8 cellular contexts compared by ENCODE assay signal in genomic region chr20:50731930-50732690, GRCh38. TPM values are rescaled to one million over a fixed set of nuclear protein-coding genes. Genes with fewer than 3 reads are reported as not detected.
A peak's percentile ranks its signal among the peaks of the same experiment; 100 is the strongest.
DNase-seq lines count a peak whose midpoint lies in the region; ATAC-seq and TF ChIP-seq lines count a peak whose summit lies in the region.

No MANE protein-coding gene starts in this region.

- no peak overlapping the region; the same call in 1 of the 2 replicates for H2BK20ac ChIP-seq in IMR-90 (ENCODE audit: low read depth, low read length)

- H3K9me3 ChIP-seq in IMR-90 (ENCODE audit: control insufficient read depth, insufficient read depth, low read length) (no peaks in the 10 kb centered on the region), suprapubic skin (no peaks in the 10 kb centered on the region)

- H3K27me3 Mint-ChIP-seq in CD14-positive monocyte (ENCODE audit: low read depth in 3 of 3), result peaks cover 3 to 29% (median 11%) of the 10 kb centered on the region in 3 donors
- H3K27me3 Mint-ChIP-seq in activated T-helper 2 cell treated with anti-CD3 and anti-CD28 coated beads, Interferon-gamma antibody, Interleukin-2, Interleukin-4, amounts not matched to agents 10 μg/mL and 5 μg/mL and 100 μg/mL, durations not matched to agents 14 hours and 24 hours and 36 hours (ENCODE audit: low read depth), result no peaks in the 10 kb centered on the region

- BruUV-seq in IMR-90 (replicated peaks; lab: Mats Ljungman, UMichigan), result no TSS peak

- TF ChIP-seq POLR2A in IMR-90 (IDR thresholded peaks at IDR 0.05; ENCODE audit: low read depth, low read length), result no peak
- no peak for TF ChIP-seq POLR2A in suprapubic skin (IDR thresholded peaks at IDR 0.05)

- DNase-seq in CD14-positive monocyte (ENCODE audit: low spot score) (no peak), IMR-90 (no peak), kidney tubule cell (ENCODE audit: low spot score) (peak; percentile 67), suprapubic skin (ENCODE audit: low spot score in 2 of 2) (no peak)
- DNase-seq in activated T-helper 2 cell treated with anti-CD3 and anti-CD28 coated beads, Interferon-gamma antibody, Interleukin-2, Interleukin-4, amounts not matched to agents 10 μg/mL and 5 μg/mL and 100 μg/mL, durations not matched to agents 14 hours and 24 hours and 36 hours (ENCODE audit: low spot score), result no peak
- DNase-seq in activated CD4-positive, alpha-beta T cell treated with anti-CD3 and anti-CD28 coated beads, Interleukin-2, amount 50 U/mL, for 4 hours, result no peak

- no peak for TF ChIP-seq RAD21 in IMR-90 (IDR thresholded peaks at IDR 0.05; ENCODE audit: low read length)

- no peak overlapping the region for H2AK9ac ChIP-seq in IMR-90 (replicated peaks; ENCODE audit: low read depth, low read length, poor library complexity)

- ATAC-seq in IMR-90 (ENCODE audit: low read depth), result no peak
- no peak for ATAC-seq in GM21390 (IDR thresholded peaks at IDR 0.05; ENCODE audit: unreplicated experiment)
- ATAC-seq in HG03095 (IDR thresholded peaks at IDR 0.05; ENCODE audit: unreplicated experiment), result no peak

- intact Hi-C loops in CD14-positive monocyte (cut with micrococcal nuclease), result no loop called here
- intact Hi-C loops in IMR-90 (cut with micrococcal nuclease), result loop anchor here (2.0 to 5.0 kb wide), 2 partner anchors 41 to 85 kb away; partner anchors contain the start of gene RIPOR3
- intact Hi-C loops in activated T-helper 2 cell treated with anti-CD3 and anti-CD28 coated beads, Interferon-gamma antibody, Interleukin-2, Interleukin-4, amounts not matched to agents 10 μg/mL and 5 μg/mL and 100 μg/mL, durations not matched to agents 14 hours and 24 hours and 36 hours (cut with micrococcal nuclease), result loop anchor here (1.0 to 10.0 kb wide), 3 partner anchors 15 to 247 kb away; partner anchors contain the start of gene ADNP

- H3K4me1 Mint-ChIP-seq in CD14-positive monocyte, result peaks cover 14% of the 10 kb centered on the region
- peaks cover 25% of the 10 kb centered on the region for H3K4me1 Mint-ChIP-seq in activated T-helper 2 cell treated with anti-CD3 and anti-CD28 coated beads, Interferon-gamma antibody, Interleukin-2, Interleukin-4, amounts not matched to agents 10 μg/mL and 5 μg/mL and 100 μg/mL, durations not matched to agents 14 hours and 24 hours and 36 hours (ENCODE audit: low read depth)

- H3K9me3 Mint-ChIP-seq in CD14-positive monocyte, result peaks cover 0 to 3% (median 0%) of the 10 kb centered on the region in 7 donors
- no peaks in the 10 kb centered on the region for H3K9me3 Mint-ChIP-seq in activated T-helper 2 cell treated with anti-CD3 and anti-CD28 coated beads, Interferon-gamma antibody, Interleukin-2, Interleukin-4, amounts not matched to agents 10 μg/mL and 5 μg/mL and 100 μg/mL, durations not matched to agents 14 hours and 24 hours and 36 hours

- no peak overlapping the region for H3K18ac ChIP-seq in IMR-90 (ENCODE audit: low read depth, low read length)

- dilution Hi-C loops in IMR-90 (cut with HindIII; ENCODE audit: low sequenced_read_pairs, unreplicated experiment), result no loop called here

- H3K36me3 ChIP-seq in IMR-90 (ENCODE audit: control insufficient read depth, insufficient read depth, low read length) (no peaks in the 10 kb centered on the region), suprapubic skin (no peaks in the 10 kb centered on the region)

- peak overlapping the region; percentile 21; the same call in 1 of the 2 replicates for H3K9ac ChIP-seq in IMR-90 (ENCODE audit: low read depth, low read length)

- peak overlapping the region; percentile 80 for H3K4me3 ChIP-seq in IMR-90 (ENCODE audit: insufficient read depth, low read depth, low read length)
- peak overlapping the region; percentile 94 for H3K4me3 ChIP-seq in suprapubic skin

- no peak overlapping the region for H3K4ac ChIP-seq in IMR-90 (ENCODE audit: low read depth, low read length)

- H3K4me2 ChIP-seq in IMR-90 (ENCODE audit: low read depth, low read length), result peak overlapping the region; percentile 82

- no peak for TF ChIP-seq EP300 in suprapubic skin (IDR thresholded peaks at IDR 0.05)

- CTCF ChIA-PET in IMR-90 (lab: Yijun Ruan, JAX), result interaction anchor here (1.3 kb wide), 1 partner anchor 56 kb away, joined by 3 read pairs; no protein-coding TSS in a partner anchor

- POLR2A ChIA-PET in IMR-90 (lab: Charles Lee; ENCODE audit: unreplicated experiment), result no interaction called here

- H2AK5ac ChIP-seq in IMR-90 (ENCODE audit: low read depth, low read length), result 0 out of 2 replicates have a peak overlapping the region, but pooled peaks have one; percentile 14

- in situ Hi-C loops in IMR-90 (cut with MboI; ENCODE audit: low sequenced_read_pairs), result no loop called here

- TF ChIP-seq CTCF in CD14-positive monocyte (IDR thresholded peaks at IDR 0.05), result no peak
- no peak for TF ChIP-seq CTCF in IMR-90 (conservative IDR thresholded peaks at IDR 0.05; ENCODE audit: low read depth, low read length)
- TF ChIP-seq CTCF in suprapubic skin (IDR thresholded peaks at IDR 0.05), result no peak

- H2BK5ac ChIP-seq in IMR-90 (ENCODE audit: low read depth, low read length, poor library complexity, severe bottlenecking), result no peak overlapping the region

- H4K20me1 ChIP-seq in IMR-90 (ENCODE audit: insufficient read depth, low read length), result no peaks in the 10 kb centered on the region

- no peak overlapping the region for H4K5ac ChIP-seq in IMR-90 (ENCODE audit: low read depth, low read length)

- peaks cover 12% of the 10 kb centered on the region; the same call in 1 of the 2 replicates for H3K9me1 ChIP-seq in IMR-90 (ENCODE audit: insufficient read depth, low read length)

- peak overlapping the region; percentile 85 to 89 for H3K4me3 Mint-ChIP-seq in CD14-positive monocyte
- H3K4me3 Mint-ChIP-seq in activated T-helper 2 cell treated with anti-CD3 and anti-CD28 coated beads, Interferon-gamma antibody, Interleukin-2, Interleukin-4, amounts not matched to agents 10 μg/mL and 5 μg/mL and 100 μg/mL, durations not matched to agents 14 hours and 24 hours and 36 hours (ENCODE audit: low read depth), result peak overlapping the region; percentile 84

- H3K27ac Mint-ChIP-seq in CD14-positive monocyte, result peak overlapping the region in 1 of 7 donors; percentile 68
- peak overlapping the region; percentile 42 for H3K27ac Mint-ChIP-seq in activated T-helper 2 cell treated with anti-CD3 and anti-CD28 coated beads, Interferon-gamma antibody, Interleukin-2, Interleukin-4, amounts not matched to agents 10 μg/mL and 5 μg/mL and 100 μg/mL, durations not matched to agents 14 hours and 24 hours and 36 hours

- peaks cover 3 to 5% of the 10 kb centered on the region in 2 experiments; a peak in 1 of 4 replicates for H3K79me1 ChIP-seq in IMR-90 (ENCODE audit: low read depth in 1 of 2, low read length in 2 of 2)

- no peaks in the 10 kb centered on the region for H3K36me3 Mint-ChIP-seq in CD14-positive monocyte
- H3K36me3 Mint-ChIP-seq in activated T-helper 2 cell treated with anti-CD3 and anti-CD28 coated beads, Interferon-gamma antibody, Interleukin-2, Interleukin-4, amounts not matched to agents 10 μg/mL and 5 μg/mL and 100 μg/mL, durations not matched to agents 14 hours and 24 hours and 36 hours (ENCODE audit: low read depth), result peaks cover 2% of the 10 kb centered on the region

- no peak overlapping the region for H3K14ac ChIP-seq in IMR-90 (replicated peaks; ENCODE audit: low read depth, low read length)

- peak overlapping the region; percentile 50; the same call in 1 of the 2 replicates for H3K23ac ChIP-seq in IMR-90 (ENCODE audit: low read depth, low read length)

- no peak overlapping the region for H3K27ac ChIP-seq in IMR-90 (ENCODE audit: insufficient read depth, low read length)
- H3K27ac ChIP-seq in suprapubic skin, result peak overlapping the region; percentile 87

- H3K27me3 ChIP-seq in IMR-90 (ENCODE audit: control insufficient read depth, insufficient read depth, low read length), result peaks cover 3% of the 10 kb centered on the region; the same call in 1 of the 2 replicates
- no peaks in the 10 kb centered on the region for H3K27me3 ChIP-seq in suprapubic skin

- 0 out of 4 replicates have a peak overlapping the region, but pooled peaks of 1 of the 2 experiments have one; percentile 11 for H4K8ac ChIP-seq in IMR-90 (ENCODE audit: low read depth in 2 of 2, low read length in 2 of 2)

- WGBS in IMR-90 (ENCODE audit: extremely low coverage in 2 of 2, insufficient read length in 1 of 2), 2 experiments, result 26% methylated on average over 3 of the region's 29 CpGs; no CpG with 5 or more reads in 1 of the 2 experiments
- WGBS in suprapubic skin, result 21% methylated on average over 20 of the region's 29 CpGs

- H2AFZ ChIP-seq in IMR-90 (replicated peaks; ENCODE audit: low read length, poor library complexity), result peak overlapping the region; percentile 97

- H2BK15ac ChIP-seq in IMR-90 (ENCODE audit: low read depth, low read length), result 0 out of 3 replicates have a peak overlapping the region, but pooled peaks have one; percentile 6

- H3K56ac ChIP-seq in IMR-90 (ENCODE audit: extremely low read depth, insufficient read depth, low read length), result no peak overlapping the region

- H3K4me1 ChIP-seq in IMR-90 (ENCODE audit: control insufficient read depth, insufficient read depth, low read length), result peaks cover 3% of the 10 kb centered on the region
- H3K4me1 ChIP-seq in suprapubic skin, result peaks cover 37% of the 10 kb centered on the region

- no peak overlapping the region for H4K91ac ChIP-seq in IMR-90 (ENCODE audit: insufficient read depth, low read depth, low read length)

- H2BK120ac ChIP-seq in IMR-90 (ENCODE audit: low read depth, low read length), result no peak overlapping the region

TF ChIP-seq in IMR-90, 13 proteins besides CTCF, POLR2A, EP300 and RAD21 (continues in another document):
- TF ChIP-seq MAFK (IDR thresholded peaks at IDR 0.05; ENCODE audit: low read depth, low read length), result no peak

RNA-seq across cellular contexts. Expression of gene PARD6B, which starts 0.7 kb away (rescaled TPM):
- under 1 TPM; 0.04 to 0.13 TPM for polyA plus RNA-seq in CD14-positive monocyte
- 0.90 and 1.4 TPM in 2 replicates for total RNA-seq in IMR-90 (2012; rRNA removed)
- 0.14 and 0.17 TPM in 2 replicates for polyA plus RNA-seq in IMR-90 (2012; rRNA removed)
- 0.05 and 0.08 TPM in 2 replicates for polyA plus RNA-seq in IMR-90 (2012; cell fraction: cytosol; rRNA removed)
- 0.07 and 0.25 TPM in 2 replicates for polyA plus RNA-seq in IMR-90 (2012; cell fraction: nucleus; rRNA removed; ENCODE audit: low replicate concordance)
- 4.7 and 5.7 TPM in 2 replicates for total RNA-seq in activated T-helper 2 cell treated with anti-CD3 and anti-CD28 coated beads, Interferon-gamma antibody, Interleukin-2, Interleukin-4, amounts not matched to agents 10 μg/mL and 5 μg/mL and 100 μg/mL, durations not matched to agents 14 hours and 24 hours and 36 hours
- 10 to 100 TPM in 1 of 4 donors, 1 to 10 TPM in 3; 7.6 to 10.3 (median 8.4) TPM for total RNA-seq in suprapubic skin

RNA-seq across cellular contexts. Expression of gene RIPOR3, which starts 40.8 kb away (rescaled TPM):
- polyA plus RNA-seq in CD14-positive monocyte (not detected), IMR-90 (2012; rRNA removed) (1.7 TPM in 2 replicates)
- total RNA-seq in IMR-90 (2012; rRNA removed) (0.28 and 0.54 TPM in 2 replicates), suprapubic skin (10 to 100 TPM in 1 of 4 donors, 1 to 10 TPM in 3; 3.3 to 10.1 (median 5.3) TPM)
- 0.28 and 0.71 TPM in 2 replicates for polyA plus RNA-seq in IMR-90 (2012; cell fraction: cytosol; rRNA removed)
- 11.7 and 15.4 TPM in 2 replicates for polyA plus RNA-seq in IMR-90 (2012; cell fraction: nucleus; rRNA removed; ENCODE audit: low replicate concordance)
- not detected in 2 replicates for total RNA-seq in activated T-helper 2 cell treated with anti-CD3 and anti-CD28 coated beads, Interferon-gamma antibody, Interleukin-2, Interleukin-4, amounts not matched to agents 10 μg/mL and 5 μg/mL and 100 μg/mL, durations not matched to agents 14 hours and 24 hours and 36 hours

Comparison
In these comparisons a context has a peak if more than half of its experiments do, and no peak if none do; other contexts are left out.
1. intact Hi-C loops: an anchor here in IMR-90 (2.0 to 5.0 kb wide) and activated T-helper 2 cell treated with anti-CD3 and anti-CD28 coated beads, Interferon-gamma antibody, Interleukin-2, Interleukin-4, amounts not matched to agents 10 μg/mL and 5 μg/mL and 100 μg/mL, durations not matched to agents 14 hours and 24 hours and 36 hours (1.0 to 10.0 kb wide); none called in CD14-positive monocyte.